In genomic region chr6:22147983-22148797, GRCh38 we compare ENCODE assay signal across 8 cellular contexts.
DNase-seq lines count a peak whose midpoint lies in the region; ATAC-seq and TF ChIP-seq lines count a peak whose summit lies in the region.

No MANE protein-coding gene starts in this region.

- H3K79me2 ChIP-seq in DND-41 (ENCODE audit: insufficient read depth, low read length): peaks cover 85% of the 10 kb centered on the region

- H3K36me3 ChIP-seq in DND-41 (ENCODE audit: insufficient read depth, low read length) (peaks cover 3% of the 10 kb centered on the region; the same call in 1 of the 2 replicates), lung (ENCODE audit: control insufficient read depth in 2 of 2, insufficient read depth in 2 of 2, low read length in 2 of 2) (no peaks in the 10 kb centered on the region)

- H3K4me1 ChIP-seq in DND-41 (ENCODE audit: insufficient read depth, low read length) (peaks cover 87% of the 10 kb centered on the region), lung (ENCODE audit: control insufficient read depth in 2 of 2, insufficient read depth in 2 of 2, low read length in 2 of 2) (peaks cover 13 to 22% of the 10 kb centered on the region in 2 donors)

- TF ChIP-seq CTCF in DND-41 (IDR thresholded peaks at IDR 0.05; ENCODE audit: borderline replicate concordance, extremely low read depth, low read length, poor library complexity, severe bottlenecking): no peak
- no peak for TF ChIP-seq CTCF in brain (conservative IDR thresholded peaks at IDR 0.05)
- TF ChIP-seq CTCF in lung (IDR thresholded peaks at IDR 0.05; ENCODE audit: control extremely low read depth, extremely low read depth): no peak

- H3K27ac Mint-ChIP-seq in brain: peak overlapping the region; percentile 96 to 99 (median 97)

- H3K9ac ChIP-seq in DND-41 (ENCODE audit: low read depth, low read length): peak overlapping the region; percentile 98

- H3K27ac ChIP-seq in DND-41 (ENCODE audit: low read length) (peak overlapping the region; percentile 100), lung (ENCODE audit: low read depth in 1 of 2, low read length in 1 of 2) (peak overlapping the region; percentile 55 to 82)

- 46 to 67% methylated on average over 7 of the region's 7 CpGs for WGBS in lung, 2 donors

- H3K4me1 Mint-ChIP-seq in brain: peaks cover 98% of the 10 kb centered on the region

- H3K36me3 Mint-ChIP-seq in brain: peaks cover 5% of the 10 kb centered on the region

- DNase-seq in DND-41 (peak; percentile 68), NCI-H2171 (lab: John Stamatoyannopoulos, UW) (peak; percentile 56), lung (ENCODE audit: low spot score) (no peak)
- no peak for DNase-seq in activated CD4-positive, CD25-positive, alpha-beta regulatory T cell (lab: John Stamatoyannopoulos, UW)

- no peaks in the 10 kb centered on the region for H3K9me3 ChIP-seq in DND-41 (ENCODE audit: insufficient read depth, low read length, severe bottlenecking)
- no peaks in the 10 kb centered on the region for H3K9me3 ChIP-seq in lung (ENCODE audit: control insufficient read depth in 2 of 2, insufficient read depth in 1 of 2, low read length in 1 of 2)

- H3K4me3 ChIP-seq in DND-41 (ENCODE audit: low read depth in 1 of 2, low read length in 2 of 2) (peak overlapping the region; percentile 69 to 85), lung (no peak overlapping the region)

- peaks cover 5% of the 10 kb centered on the region for H3K27me3 Mint-ChIP-seq in brain

- H3K4me2 ChIP-seq in DND-41 (ENCODE audit: insufficient read depth, low read length): peak overlapping the region; percentile 72

- H3K9me3 Mint-ChIP-seq in brain: no peaks in the 10 kb centered on the region

- H2AFZ ChIP-seq in DND-41 (ENCODE audit: low read depth, low read length): peak overlapping the region; percentile 30

- peak; percentile 63 for ATAC-seq in DND-41 (ENCODE audit: insufficient read depth, low read depth)
- peak; percentile 48 for ATAC-seq in lung (ENCODE audit: insufficient read depth, low FRiP score)
- no peak for ATAC-seq in HG02763 (IDR thresholded peaks at IDR 0.05; ENCODE audit: unreplicated experiment)
- no peak for ATAC-seq in HG03196 (IDR thresholded peaks at IDR 0.05; ENCODE audit: unreplicated experiment)
- no peak for ATAC-seq in HG02610 (IDR thresholded peaks at IDR 0.05; ENCODE audit: unreplicated experiment)

- H3K27me3 ChIP-seq in DND-41 (ENCODE audit: insufficient read depth, low read length, poor library complexity) (no peaks in the 10 kb centered on the region), lung (ENCODE audit: control insufficient read depth, insufficient read depth) (no peaks in the 10 kb centered on the region)

- H3K4me3 Mint-ChIP-seq in brain: peak overlapping the region; percentile 66 to 88 (median 82)

- no peaks in the 10 kb centered on the region for H4K20me1 ChIP-seq in DND-41 (ENCODE audit: insufficient read depth, low read length)

Comparison
In these comparisons a context has a peak if more than half of its experiments do, and no peak if none do; other contexts are left out.
1. ATAC-seq: peak in DND-41 (single experiment) and lung (single experiment); none in HG02763 (single experiment), HG03196 (single experiment) and HG02610 (single experiment).
2. DNase-seq: peak in DND-41 (single experiment) and NCI-H2171 (single experiment); none in lung (single experiment) and activated CD4-positive, CD25-positive, alpha-beta regulatory T cell (0 of 4).